Comparison of ENCODE assay signal across 7 cellular contexts in genomic region chr10:128610113-128610512, GRCh38.
"Had no signal": no experiment of that assay in that cellular context is flagged by ENCODE, and none has a peak within 500 bp of the region (broad histone marks: within the 10 kb centered on the region; RNA-seq: fewer than 3 reads in every experiment).

No MANE protein-coding gene starts in this region.

- H3K27ac ChIP-seq: HL-60, KMS-11 had no signal

- DNase-seq: IMR-90, KBM-7, KG1 had no signal

- H3K4me2 ChIP-seq: KMS-11 had no signal

- ATAC-seq: K562 had no signal

- H3K4me3 ChIP-seq: K562 had no signal

- H3K9ac ChIP-seq: KMS-11 had no signal

- FAIRE-seq: HTR-8/SVneo, K562 had no signal
